Comparison of ENCODE assay signal across 16 cellular contexts in the genomic region with DNA sequence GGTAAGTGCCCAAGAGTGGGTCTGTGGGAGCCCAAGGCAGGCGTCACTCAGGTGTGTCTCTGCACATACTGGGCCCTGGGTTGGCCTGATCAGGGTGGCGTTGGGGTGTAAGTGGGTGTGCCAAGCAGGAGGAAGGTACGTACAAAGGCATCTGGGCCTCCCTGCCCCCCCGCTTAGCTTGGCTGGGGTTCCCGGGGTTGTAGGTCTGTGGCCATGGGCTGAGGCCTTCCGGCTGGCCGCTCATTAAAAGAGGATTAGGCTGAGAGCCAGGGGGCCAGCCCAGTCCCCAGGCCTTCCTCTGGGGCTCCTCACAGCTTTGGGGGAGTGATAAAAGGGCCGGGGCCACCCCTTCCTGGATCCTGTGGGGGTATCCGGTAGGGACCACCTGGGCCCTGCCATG. TPM values are rescaled to one million over a fixed set of nuclear protein-coding genes. Genes with fewer than 3 reads are reported as not detected.
DNase-seq lines count a peak whose midpoint lies in the region; ATAC-seq and TF ChIP-seq lines count a peak whose summit lies in the region.
"Had no signal": no experiment of that assay in that cellular context is flagged by ENCODE, and none has a peak within 500 bp of the region (broad histone marks: within the 10 kb centered on the region; RNA-seq: fewer than 3 reads in every experiment).

No MANE protein-coding gene starts in this region.

- peaks cover 51% of the 10 kb centered on the region for H3K4me1 Mint-ChIP-seq in GM23338
- no peaks in the 10 kb centered on the region for H3K4me1 Mint-ChIP-seq in activated CD4-positive, alpha-beta memory T cell treated with anti-CD3 and anti-CD28 coated beads for 36 hours (ENCODE audit: low read depth)
- H3K4me1 Mint-ChIP-seq: activated CD4-positive, alpha-beta memory T cell treated with anti-CD3 and anti-CD28 coated beads, Interleukin-2, amount 10 ng/mL, durations not matched to agents 7 days and 5 days had no signal

- no peak for DNase-seq in GM23338 (ENCODE audit: low spot score)
- DNase-seq in coronary artery (ENCODE audit: low spot score): no peak
- no peak for DNase-seq in activated CD4-positive, alpha-beta memory T cell treated with anti-CD3 and anti-CD28 coated beads for 36 hours
- DNase-seq in GM13976 (ENCODE audit: low spot score): no peak
- DNase-seq in NCI-H2227 (lab: John Stamatoyannopoulos, UW; ENCODE audit: unreplicated experiment): no peak
- DNase-seq: activated CD4-positive, alpha-beta memory T cell treated with anti-CD3 and anti-CD28 coated beads, Interleukin-2, amount 10 ng/mL, durations not matched to agents 7 days and 5 days; Caco-2; NCI-H345; SK-N-SH had no signal

- H2AFZ ChIP-seq in GM23338: no peak overlapping the region

- peaks cover 5% of the 10 kb centered on the region; the same call in 2 of the 3 replicates for H3K36me3 Mint-ChIP-seq in GM23338 (ENCODE audit: low read depth)
- H3K36me3 Mint-ChIP-seq in activated CD4-positive, alpha-beta memory T cell treated with anti-CD3 and anti-CD28 coated beads for 36 hours: no peaks in the 10 kb centered on the region

- POLR2A ChIA-PET in activated CD4-positive, alpha-beta memory T cell treated with anti-CD3 and anti-CD28 coated beads for 36 hours (lab: Charles Lee): no interaction called here

- H3K4me1 ChIP-seq in GM23338 (ENCODE audit: insufficient read depth): peaks cover 32% of the 10 kb centered on the region

- peaks cover 28% of the 10 kb centered on the region for H3K79me2 ChIP-seq in GM23338 (replicated peaks; ENCODE audit: insufficient read depth)

- CTCF ChIA-PET in activated CD4-positive, alpha-beta memory T cell treated with anti-CD3 and anti-CD28 coated beads for 36 hours (lab: Charles Lee): no interaction called here

- H3K9me3 Mint-ChIP-seq in GM23338: no peaks in the 10 kb centered on the region
- no peaks in the 10 kb centered on the region for H3K9me3 Mint-ChIP-seq in activated CD4-positive, alpha-beta memory T cell treated with anti-CD3 and anti-CD28 coated beads for 36 hours
- H3K9me3 Mint-ChIP-seq: activated CD4-positive, alpha-beta memory T cell treated with anti-CD3 and anti-CD28 coated beads, Interleukin-2, amount 10 ng/mL, durations not matched to agents 7 days and 5 days; activated T-helper 1 cell treated with anti-CD3 and anti-CD28 coated beads, Interleukin-12 subunit alpha, Interleukin-12 subunit beta, Interleukin-2, Interleukin-4 antibody, amounts not matched to agents 30 ng/mL and 10 ng/mL and 1 ng/mL, durations not matched to agents 14 hours and 24 hours and 36 hours had no signal

- H3K36me3 ChIP-seq in GM23338 (ENCODE audit: insufficient read depth): peaks cover 1% of the 10 kb centered on the region; the same call in 1 of the 2 replicates
- H3K36me3 ChIP-seq: neutrophil had no signal

- H3F3A ChIP-seq in GM23338 (replicated peaks; ENCODE audit: low read depth): no peaks in the 10 kb centered on the region

- no peak overlapping the region for H3K4me2 ChIP-seq in GM23338
- H3K4me2 ChIP-seq: SK-N-SH had no signal

- H3K4me3 Mint-ChIP-seq in GM23338: no peak overlapping the region
- no peak overlapping the region for H3K4me3 Mint-ChIP-seq in activated CD4-positive, alpha-beta memory T cell treated with anti-CD3 and anti-CD28 coated beads for 36 hours
- H3K4me3 Mint-ChIP-seq: activated CD4-positive, alpha-beta memory T cell treated with anti-CD3 and anti-CD28 coated beads, Interleukin-2, amount 10 ng/mL, durations not matched to agents 7 days and 5 days; activated T-helper 1 cell treated with anti-CD3 and anti-CD28 coated beads, Interleukin-12 subunit alpha, Interleukin-12 subunit beta, Interleukin-2, Interleukin-4 antibody, amounts not matched to agents 30 ng/mL and 10 ng/mL and 1 ng/mL, durations not matched to agents 14 hours and 24 hours and 36 hours had no signal

- ATAC-seq in GM23338 (no peak), GM18867 (IDR thresholded peaks at IDR 0.05; ENCODE audit: unreplicated experiment) (no peak)

- no peak overlapping the region for H3K4me3 ChIP-seq in GM23338
- H3K4me3 ChIP-seq in coronary artery: no peak overlapping the region
- H3K4me3 ChIP-seq in skin epidermis: no peak overlapping the region

- H3K27ac Mint-ChIP-seq in GM23338: peak overlapping the region; percentile 68
- no peak overlapping the region for H3K27ac Mint-ChIP-seq in activated CD4-positive, alpha-beta memory T cell treated with anti-CD3 and anti-CD28 coated beads for 36 hours
- H3K27ac Mint-ChIP-seq: activated CD4-positive, alpha-beta memory T cell treated with anti-CD3 and anti-CD28 coated beads, Interleukin-2, amount 10 ng/mL, durations not matched to agents 7 days and 5 days; activated T-helper 1 cell treated with anti-CD3 and anti-CD28 coated beads, Interleukin-12 subunit alpha, Interleukin-12 subunit beta, Interleukin-2, Interleukin-4 antibody, amounts not matched to agents 30 ng/mL and 10 ng/mL and 1 ng/mL, durations not matched to agents 14 hours and 24 hours and 36 hours had no signal

- H3K27me3 Mint-ChIP-seq in GM23338 (ENCODE audit: insufficient read depth, low read depth, poor library complexity): peaks cover 4% of the 10 kb centered on the region
- H3K27me3 Mint-ChIP-seq in activated CD4-positive, alpha-beta memory T cell treated with anti-CD3 and anti-CD28 coated beads for 36 hours: no peaks in the 10 kb centered on the region
- H3K27me3 Mint-ChIP-seq: activated CD4-positive, alpha-beta memory T cell treated with anti-CD3 and anti-CD28 coated beads, Interleukin-2, amount 10 ng/mL, durations not matched to agents 7 days and 5 days had no signal

- H3K27me3 ChIP-seq in GM23338 (ENCODE audit: insufficient read depth): no peaks in the 10 kb centered on the region
- H3K27me3 ChIP-seq in layer of hippocampus (ENCODE audit: control insufficient read depth, insufficient read depth, low read length): no peaks in the 10 kb centered on the region
- H3K27me3 ChIP-seq: neutrophil had no signal

- H4K20me1 ChIP-seq in GM23338 (replicated peaks; ENCODE audit: insufficient read depth): peaks cover 14% of the 10 kb centered on the region; the same call in 1 of the 2 replicates

- intact Hi-C loops in activated CD4-positive, alpha-beta memory T cell treated with anti-CD3 and anti-CD28 coated beads for 36 hours (cut with micrococcal nuclease): no loop called here

- no peak overlapping the region for H3K27ac ChIP-seq in GM23338 (ENCODE audit: low read depth)
- H3K27ac ChIP-seq in coronary artery: peak overlapping the region; percentile 82 to 97
- peak overlapping the region; percentile 2 for H3K27ac ChIP-seq in layer of hippocampus (ENCODE audit: low read depth, low read length)
- H3K27ac ChIP-seq in skin epidermis: peak overlapping the region in 16 of 21 experiments; percentile 16 to 85 (median 62)
- H3K27ac ChIP-seq: neutrophil had no signal

- in situ Hi-C loops in GM13976 (cut with MboI; ENCODE audit: low sequenced_read_pairs, unreplicated experiment): no loop called here

- TF ChIP-seq CTCF in GM23338 (conservative IDR thresholded peaks at IDR 0.05; ENCODE audit: low read depth in 2 of 2) (no peak), coronary artery (IDR thresholded peaks at IDR 0.05) (no peak), GM13976 (IDR thresholded peaks at IDR 0.05; ENCODE audit: borderline replicate concordance, control extremely low read depth, extremely low read depth, insufficient read depth, missing control alignments) (no peak)

- H3K9me2 ChIP-seq in GM23338 (ENCODE audit: insufficient read depth): no peaks in the 10 kb centered on the region
- H3K9me2 ChIP-seq: SK-N-SH had no signal

TF ChIP-seq in GM23338, 12 proteins besides CTCF, POLR2A, EP300 and RAD21:
- TF ChIP-seq EZH2 (IDR thresholded peaks at IDR 0.05; ENCODE audit: low read depth, unreplicated experiment): no peak
- TF ChIP-seq NANOG (IDR thresholded peaks at IDR 0.05; ENCODE audit: borderline replicate concordance): no peak
- no peak for TF ChIP-seq CREB1 (CRISPR knock-in tag; IDR thresholded peaks at IDR 0.05; ENCODE audit: low read depth)
- no peak for TF ChIP-seq ZNF114 (CRISPR knock-in tag; IDR thresholded peaks at IDR 0.05)
- no peak for TF ChIP-seq ZNF331 (CRISPR knock-in tag; IDR thresholded peaks at IDR 0.05; ENCODE audit: low read depth)
- TF ChIP-seq, protein P1, sequence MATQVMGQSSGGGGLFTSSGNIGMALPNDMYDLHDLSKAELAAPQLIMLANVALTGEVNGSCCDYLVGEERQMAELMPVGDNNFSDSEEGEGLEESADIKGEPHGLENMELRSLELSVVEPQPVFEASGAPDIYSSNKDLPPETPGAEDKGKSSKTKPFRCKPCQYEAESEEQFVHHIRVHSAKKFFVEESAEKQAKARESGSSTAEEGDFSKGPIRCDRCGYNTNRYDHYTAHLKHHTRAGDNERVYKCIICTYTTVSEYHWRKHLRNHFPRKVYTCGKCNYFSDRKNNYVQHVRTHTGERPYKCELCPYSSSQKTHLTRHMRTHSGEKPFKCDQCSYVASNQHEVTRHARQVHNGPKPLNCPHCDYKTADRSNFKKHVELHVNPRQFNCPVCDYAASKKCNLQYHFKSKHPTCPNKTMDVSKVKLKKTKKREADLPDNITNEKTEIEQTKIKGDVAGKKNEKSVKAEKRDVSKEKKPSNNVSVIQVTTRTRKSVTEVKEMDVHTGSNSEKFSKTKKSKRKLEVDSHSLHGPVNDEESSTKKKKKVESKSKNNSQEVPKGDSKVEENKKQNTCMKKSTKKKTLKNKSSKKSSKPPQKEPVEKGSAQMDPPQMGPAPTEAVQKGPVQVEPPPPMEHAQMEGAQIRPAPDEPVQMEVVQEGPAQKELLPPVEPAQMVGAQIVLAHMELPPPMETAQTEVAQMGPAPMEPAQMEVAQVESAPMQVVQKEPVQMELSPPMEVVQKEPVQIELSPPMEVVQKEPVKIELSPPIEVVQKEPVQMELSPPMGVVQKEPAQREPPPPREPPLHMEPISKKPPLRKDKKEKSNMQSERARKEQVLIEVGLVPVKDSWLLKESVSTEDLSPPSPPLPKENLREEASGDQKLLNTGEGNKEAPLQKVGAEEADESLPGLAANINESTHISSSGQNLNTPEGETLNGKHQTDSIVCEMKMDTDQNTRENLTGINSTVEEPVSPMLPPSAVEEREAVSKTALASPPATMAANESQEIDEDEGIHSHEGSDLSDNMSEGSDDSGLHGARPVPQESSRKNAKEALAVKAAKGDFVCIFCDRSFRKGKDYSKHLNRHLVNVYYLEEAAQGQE (IDR thresholded peaks at IDR 0.05; ENCODE audit: unreplicated experiment): no peak
TF ChIP-seq in GM23338: peak in this region for 0.

RNA-seq across cellular contexts. Expression of gene SEMA3F, which starts 13.3 kb away (rescaled TPM):
- 32.6 and 67.6 TPM in 2 replicates for total RNA-seq in GM23338 (2014; rRNA removed; shearing (Covaris generic))
- polyA plus RNA-seq in GM23338 (2016; fragmentation: Nextera tagmentation; extraction: Ambion mirVana): 2.3 and 2.8 TPM in 2 replicates
- under 1 TPM; 0.17 to 0.19 TPM for total RNA-seq in activated CD4-positive, alpha-beta memory T cell treated with anti-CD3 and anti-CD28 coated beads for 36 hours

RNA-seq across cellular contexts. Expression of gene GNAT1, which starts 23.0 kb away (rescaled TPM):
- not detected in 2 replicates for total RNA-seq in GM23338 (2014; rRNA removed; shearing (Covaris generic))
- polyA plus RNA-seq in GM23338 (2016; fragmentation: Nextera tagmentation; extraction: Ambion mirVana): not detected in 2 replicates
- not detected for total RNA-seq in activated CD4-positive, alpha-beta memory T cell treated with anti-CD3 and anti-CD28 coated beads for 36 hours
- total RNA-seq: activated CD4-positive, alpha-beta memory T cell treated with anti-CD3 and anti-CD28 coated beads, Interleukin-2, amount 10 ng/mL, durations not matched to agents 7 days and 5 days; activated T-helper 1 cell treated with anti-CD3 and anti-CD28 coated beads, Interleukin-12 subunit alpha, Interleukin-12 subunit beta, Interleukin-2, Interleukin-4 antibody, amounts not matched to agents 30 ng/mL and 10 ng/mL and 1 ng/mL, durations not matched to agents 14 hours and 24 hours and 36 hours; G401; lower leg skin had no signal
- polyA plus RNA-seq: SK-N-SH had no signal

RNA-seq across cellular contexts. Expression of gene SLC38A3, which starts 36.7 kb away (rescaled TPM):
- total RNA-seq in GM23338 (2014; rRNA removed; shearing (Covaris generic)): 0.28 and 3.0 TPM in 2 replicates
- 0.68 and 1.3 TPM in 2 replicates for polyA plus RNA-seq in GM23338 (2016; fragmentation: Nextera tagmentation; extraction: Ambion mirVana)
- total RNA-seq in activated CD4-positive, alpha-beta memory T cell treated with anti-CD3 and anti-CD28 coated beads for 36 hours: not detected
- total RNA-seq: activated CD4-positive, alpha-beta memory T cell treated with anti-CD3 and anti-CD28 coated beads, Interleukin-2, amount 10 ng/mL, durations not matched to agents 7 days and 5 days; activated T-helper 1 cell treated with anti-CD3 and anti-CD28 coated beads, Interleukin-12 subunit alpha, Interleukin-12 subunit beta, Interleukin-2, Interleukin-4 antibody, amounts not matched to agents 30 ng/mL and 10 ng/mL and 1 ng/mL, durations not matched to agents 14 hours and 24 hours and 36 hours had no signal

Comparison
In these comparisons a context has a peak if more than half of its experiments do, and no peak if none do; other contexts are left out.
1. RNA of gene SEMA3F, which starts 13.3 kb away (total RNA-seq): 32.6 to 67.6 TPM in GM23338; 0.17 to 0.19 TPM in activated CD4-positive, alpha-beta memory T cell treated with anti-CD3 and anti-CD28 coated beads for 36 hours; every median in the first group is over 10 times any median in the second.